In the genomic region with DNA sequence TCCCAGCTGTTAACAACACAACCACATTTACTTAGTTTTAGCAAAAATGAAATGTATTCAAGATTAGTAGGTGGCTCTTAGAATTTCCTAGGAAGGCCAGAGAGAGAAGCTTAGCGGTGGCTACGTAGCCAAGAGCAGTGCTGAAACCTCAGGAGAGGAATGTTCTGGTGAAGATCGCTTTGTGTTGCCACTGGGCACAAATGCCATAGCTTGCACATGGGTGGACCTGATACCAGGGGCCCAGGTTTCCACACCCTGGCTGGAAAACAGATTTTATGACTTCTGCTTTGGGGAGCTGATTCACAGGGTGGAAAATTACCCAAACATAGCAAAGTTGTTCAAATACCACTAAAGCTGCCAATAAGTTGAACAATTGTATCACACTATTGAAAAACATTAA, we compare ENCODE assay signal across 14 cellular contexts.
"Had no signal": no experiment of that assay in that cellular context is flagged by ENCODE, and none has a peak within 500 bp of the region (broad histone marks: within the 10 kb centered on the region; RNA-seq: fewer than 3 reads in every experiment).

No MANE protein-coding gene starts in this region.

- H3K27me3 ChIP-seq: right lobe of liver, suprapubic skin, upper lobe of right lung had no signal

- H3K4me1 ChIP-seq: right lobe of liver had no signal

- H3K9me3 ChIP-seq: right lobe of liver, suprapubic skin, upper lobe of right lung had no signal

- ATAC-seq: activated naive CD4-positive, alpha-beta T cell treated with anti-CD3 and anti-CD28 coated beads, Interleukin-2, amount 50 U/mL, for 72 hours; left cardiac atrium; natural killer cell treated with Interleukin-12 subunit alpha and Interleukin-12 subunit beta and Interleukin-15 and Interleukin-18, amount 100 ng/mL, for 72 hours; right lobe of liver; stimulated activated naive CD8-positive, alpha-beta T cell treated with anti-CD3 and anti-CD28 coated beads, Interleukin-15, Interleukin-2, amounts not matched to agents 100 U/mL and 50 U/mL, for 24 hours; upper lobe of right lung had no signal

- DNase-seq: activated CD4-positive, alpha-beta T cell treated with anti-CD3 and anti-CD28 coated beads, Interleukin-2, amount 10 ng/mL, durations not matched to agents 24 days and 14 days; anterior cingulate cortex; left cardiac atrium; nucleus accumbens; right lobe of liver; stimulated activated CD4-positive, alpha-beta T cell treated with anti-CD3 and anti-CD28 coated beads, Interleukin-12 subunit alpha, Interleukin-12 subunit beta, amount 100 ng/mL, for 4 hours; stimulated activated CD4-positive, alpha-beta T cell treated with anti-CD3 and anti-CD28 coated beads, Interleukin-2, amount 100 ng/mL, for 48 hours; stimulated activated naive CD8-positive, alpha-beta T cell treated with anti-CD3 and anti-CD28 coated beads, Interleukin-15, Interleukin-2, amounts not matched to agents 100 U/mL and 50 U/mL, for 24 hours; T-helper 1 cell; upper lobe of right lung had no signal

- H3K4me3 ChIP-seq: lung, right lobe of liver, suprapubic skin, upper lobe of right lung had no signal

- H3K27ac ChIP-seq: right lobe of liver, suprapubic skin had no signal
